ENCODE assay signal across 10 cellular contexts in the genomic region with DNA sequence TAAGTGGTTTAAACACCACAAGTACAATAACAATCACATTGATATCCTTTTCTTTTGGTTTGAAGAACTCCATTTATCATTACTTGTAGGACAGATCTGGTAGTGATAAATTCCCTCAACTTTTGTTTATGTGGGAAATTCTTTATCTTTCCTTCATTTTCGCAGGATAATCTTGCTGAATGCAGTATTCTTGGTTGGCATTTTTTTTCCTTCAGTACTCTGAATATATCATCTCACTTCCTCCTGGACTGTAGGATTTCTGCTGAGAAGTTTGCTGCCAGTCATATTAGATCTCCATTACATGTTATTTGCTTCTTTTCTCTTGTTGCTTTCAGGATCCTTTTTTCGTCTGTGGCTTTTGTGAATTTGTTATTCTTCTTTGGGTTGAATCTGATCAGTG.
"Had no signal": no experiment of that assay in that cellular context is flagged by ENCODE, and none has a peak within 500 bp of the region (broad histone marks: within the 10 kb centered on the region; RNA-seq: fewer than 3 reads in every experiment).

No MANE protein-coding gene starts in this region.

- ATAC-seq: GM23338, HCT116 had no signal

- H3K4me1 ChIP-seq: HAP-1 had no signal

- H3K27ac ChIP-seq: GM23248 had no signal

- H3K36me3 ChIP-seq: HAP-1 had no signal

- H3K4me3 ChIP-seq: GM23248, GM23338, HAP-1 had no signal

- FAIRE-seq: H1, H54 had no signal

- DNase-seq: GM23248, H7, H9, HCEC 1CT, HFFc6 had no signal

- H3K9me3 ChIP-seq: HAP-1 had no signal
